In genomic region chr2:70901235-70902066, GRCh38 we compare ENCODE assay signal across 1 cellular context.
TF ChIP-seq lines count a peak whose summit lies in the region.

No MANE protein-coding gene starts in this region.

TF ChIP-seq in SK-N-SH treated with all-trans-retinoic acid at 6 μM for 48 hours, 23 proteins besides CTCF, POLR2A, EP300 and RAD21 (continued from another document):
- TF ChIP-seq ESRRG (CRISPR knock-in tag; IDR thresholded peaks at IDR 0.05) (no peak), GLIS3 (CRISPR knock-in tag; IDR thresholded peaks at IDR 0.05) (no peak), ARNTL (CRISPR knock-in tag; IDR thresholded peaks at IDR 0.05; ENCODE audit: borderline replicate concordance, low read depth) (no peak), ZNF8 (CRISPR knock-in tag; IDR thresholded peaks at IDR 0.05) (no peak), PPARA (CRISPR knock-in tag; IDR thresholded peaks at IDR 0.05; ENCODE audit: borderline replicate concordance) (no peak)
TF ChIP-seq in SK-N-SH treated with all-trans-retinoic acid at 6 μM for 48 hours: peak in this region for 0.
